In the genomic region with DNA sequence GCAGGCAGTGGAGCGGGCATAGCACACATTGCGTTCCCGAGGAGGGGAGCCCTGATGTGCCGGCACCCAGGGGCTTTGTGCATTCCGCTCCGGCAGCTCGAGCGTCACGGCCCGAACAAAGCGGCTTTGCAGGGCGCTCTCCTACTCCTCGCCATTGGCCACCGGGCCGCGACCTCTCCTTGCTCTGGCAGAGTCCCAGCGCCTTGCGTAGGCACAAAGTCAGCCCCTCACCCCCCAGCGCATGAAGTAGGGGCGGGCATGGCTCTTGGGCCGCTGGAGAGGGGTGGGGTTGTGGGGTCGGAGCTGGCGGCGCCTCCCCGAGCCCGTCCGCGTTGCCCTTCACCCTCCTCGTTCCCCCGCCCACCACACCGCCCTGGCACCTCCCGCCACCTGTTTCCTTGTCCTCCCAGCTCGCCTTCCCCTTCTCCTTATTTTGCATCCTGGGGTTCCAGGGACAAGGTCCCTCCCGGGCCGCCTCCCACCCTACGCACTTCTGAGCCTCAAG, we compare ENCODE assay signal across 1 cellular context.
TF ChIP-seq lines count a peak whose summit lies in the region.

No MANE protein-coding gene starts in this region.

TF ChIP-seq in H1, 55 proteins besides CTCF, POLR2A, EP300 and RAD21:
- TF ChIP-seq RNF2 (IDR thresholded peaks at IDR 0.05; ENCODE audit: borderline replicate concordance, low read depth, low read length, missing control alignments, poor library complexity, severe bottlenecking) (no peak), KDM1A (IDR thresholded peaks at IDR 0.05; ENCODE audit: borderline replicate concordance, low read length) (no peak), CBX8 (IDR thresholded peaks at IDR 0.05; ENCODE audit: borderline replicate concordance, low read depth, low read length) (no peak), CBX5 (IDR thresholded peaks at IDR 0.05; ENCODE audit: low read depth, low read length) (no peak), TBP (IDR thresholded peaks at IDR 0.05; ENCODE audit: low read depth, low read length) (no peak), KDM4A (IDR thresholded peaks at IDR 0.05; ENCODE audit: low read depth, low read length, severe bottlenecking) (peak; percentile 75), POU5F1 (IDR thresholded peaks at IDR 0.05; ENCODE audit: low read depth, low read length) (no peak), CTBP2 (IDR thresholded peaks at IDR 0.05; ENCODE audit: borderline replicate concordance, insufficient read depth, insufficient read length, low read length) (no peak), RFX5 (IDR thresholded peaks at IDR 0.05; ENCODE audit: borderline replicate concordance, low read depth, low read length) (no peak), SRF (IDR thresholded peaks at IDR 0.05; ENCODE audit: low read depth, low read length) (no peak), FOSL1 (IDR thresholded peaks at IDR 0.05; ENCODE audit: insufficient read depth, low read depth, low read length) (no peak), ASH2L (IDR thresholded peaks at IDR 0.05; ENCODE audit: low read length) (peak; percentile 43), RBBP5 (IDR thresholded peaks at IDR 0.05; ENCODE audit: borderline replicate concordance, low read depth, low read length) (no peak), BACH1 (IDR thresholded peaks at IDR 0.05; ENCODE audit: low read length) (no peak), TCF12 (IDR thresholded peaks at IDR 0.05; ENCODE audit: low read depth, low read length) (no peak), HDAC2 (IDR thresholded peaks at IDR 0.05; ENCODE audit: borderline replicate concordance in 1 of 2, low read depth in 2 of 2, low read length in 2 of 2) (no peak), SUZ12 (IDR thresholded peaks at IDR 0.05; ENCODE audit: low read length) (peak; percentile 40; the same call in 1 of the 2 replicates), SIRT6 (IDR thresholded peaks at IDR 0.05; ENCODE audit: low read length) (no peak), BCL11A (IDR thresholded peaks at IDR 0.05; ENCODE audit: low read depth in 2 of 2, low read length in 2 of 2) (no peak), SP1 (IDR thresholded peaks at IDR 0.05; ENCODE audit: low read depth, low read length) (no peak), EZH2 (IDR thresholded peaks at IDR 0.05; ENCODE audit: low read depth, low read length, severe bottlenecking) (peak; percentile 2)
- TF ChIP-seq, protein P1, sequence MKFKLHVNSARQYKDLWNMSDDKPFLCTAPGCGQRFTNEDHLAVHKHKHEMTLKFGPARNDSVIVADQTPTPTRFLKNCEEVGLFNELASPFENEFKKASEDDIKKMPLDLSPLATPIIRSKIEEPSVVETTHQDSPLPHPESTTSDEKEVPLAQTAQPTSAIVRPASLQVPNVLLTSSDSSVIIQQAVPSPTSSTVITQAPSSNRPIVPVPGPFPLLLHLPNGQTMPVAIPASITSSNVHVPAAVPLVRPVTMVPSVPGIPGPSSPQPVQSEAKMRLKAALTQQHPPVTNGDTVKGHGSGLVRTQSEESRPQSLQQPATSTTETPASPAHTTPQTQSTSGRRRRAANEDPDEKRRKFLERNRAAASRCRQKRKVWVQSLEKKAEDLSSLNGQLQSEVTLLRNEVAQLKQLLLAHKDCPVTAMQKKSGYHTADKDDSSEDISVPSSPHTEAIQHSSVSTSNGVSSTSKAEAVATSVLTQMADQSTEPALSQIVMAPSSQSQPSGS (IDR thresholded peaks at IDR 0.05; ENCODE audit: low read length) = no peak
- TF ChIP-seq, protein P2, sequence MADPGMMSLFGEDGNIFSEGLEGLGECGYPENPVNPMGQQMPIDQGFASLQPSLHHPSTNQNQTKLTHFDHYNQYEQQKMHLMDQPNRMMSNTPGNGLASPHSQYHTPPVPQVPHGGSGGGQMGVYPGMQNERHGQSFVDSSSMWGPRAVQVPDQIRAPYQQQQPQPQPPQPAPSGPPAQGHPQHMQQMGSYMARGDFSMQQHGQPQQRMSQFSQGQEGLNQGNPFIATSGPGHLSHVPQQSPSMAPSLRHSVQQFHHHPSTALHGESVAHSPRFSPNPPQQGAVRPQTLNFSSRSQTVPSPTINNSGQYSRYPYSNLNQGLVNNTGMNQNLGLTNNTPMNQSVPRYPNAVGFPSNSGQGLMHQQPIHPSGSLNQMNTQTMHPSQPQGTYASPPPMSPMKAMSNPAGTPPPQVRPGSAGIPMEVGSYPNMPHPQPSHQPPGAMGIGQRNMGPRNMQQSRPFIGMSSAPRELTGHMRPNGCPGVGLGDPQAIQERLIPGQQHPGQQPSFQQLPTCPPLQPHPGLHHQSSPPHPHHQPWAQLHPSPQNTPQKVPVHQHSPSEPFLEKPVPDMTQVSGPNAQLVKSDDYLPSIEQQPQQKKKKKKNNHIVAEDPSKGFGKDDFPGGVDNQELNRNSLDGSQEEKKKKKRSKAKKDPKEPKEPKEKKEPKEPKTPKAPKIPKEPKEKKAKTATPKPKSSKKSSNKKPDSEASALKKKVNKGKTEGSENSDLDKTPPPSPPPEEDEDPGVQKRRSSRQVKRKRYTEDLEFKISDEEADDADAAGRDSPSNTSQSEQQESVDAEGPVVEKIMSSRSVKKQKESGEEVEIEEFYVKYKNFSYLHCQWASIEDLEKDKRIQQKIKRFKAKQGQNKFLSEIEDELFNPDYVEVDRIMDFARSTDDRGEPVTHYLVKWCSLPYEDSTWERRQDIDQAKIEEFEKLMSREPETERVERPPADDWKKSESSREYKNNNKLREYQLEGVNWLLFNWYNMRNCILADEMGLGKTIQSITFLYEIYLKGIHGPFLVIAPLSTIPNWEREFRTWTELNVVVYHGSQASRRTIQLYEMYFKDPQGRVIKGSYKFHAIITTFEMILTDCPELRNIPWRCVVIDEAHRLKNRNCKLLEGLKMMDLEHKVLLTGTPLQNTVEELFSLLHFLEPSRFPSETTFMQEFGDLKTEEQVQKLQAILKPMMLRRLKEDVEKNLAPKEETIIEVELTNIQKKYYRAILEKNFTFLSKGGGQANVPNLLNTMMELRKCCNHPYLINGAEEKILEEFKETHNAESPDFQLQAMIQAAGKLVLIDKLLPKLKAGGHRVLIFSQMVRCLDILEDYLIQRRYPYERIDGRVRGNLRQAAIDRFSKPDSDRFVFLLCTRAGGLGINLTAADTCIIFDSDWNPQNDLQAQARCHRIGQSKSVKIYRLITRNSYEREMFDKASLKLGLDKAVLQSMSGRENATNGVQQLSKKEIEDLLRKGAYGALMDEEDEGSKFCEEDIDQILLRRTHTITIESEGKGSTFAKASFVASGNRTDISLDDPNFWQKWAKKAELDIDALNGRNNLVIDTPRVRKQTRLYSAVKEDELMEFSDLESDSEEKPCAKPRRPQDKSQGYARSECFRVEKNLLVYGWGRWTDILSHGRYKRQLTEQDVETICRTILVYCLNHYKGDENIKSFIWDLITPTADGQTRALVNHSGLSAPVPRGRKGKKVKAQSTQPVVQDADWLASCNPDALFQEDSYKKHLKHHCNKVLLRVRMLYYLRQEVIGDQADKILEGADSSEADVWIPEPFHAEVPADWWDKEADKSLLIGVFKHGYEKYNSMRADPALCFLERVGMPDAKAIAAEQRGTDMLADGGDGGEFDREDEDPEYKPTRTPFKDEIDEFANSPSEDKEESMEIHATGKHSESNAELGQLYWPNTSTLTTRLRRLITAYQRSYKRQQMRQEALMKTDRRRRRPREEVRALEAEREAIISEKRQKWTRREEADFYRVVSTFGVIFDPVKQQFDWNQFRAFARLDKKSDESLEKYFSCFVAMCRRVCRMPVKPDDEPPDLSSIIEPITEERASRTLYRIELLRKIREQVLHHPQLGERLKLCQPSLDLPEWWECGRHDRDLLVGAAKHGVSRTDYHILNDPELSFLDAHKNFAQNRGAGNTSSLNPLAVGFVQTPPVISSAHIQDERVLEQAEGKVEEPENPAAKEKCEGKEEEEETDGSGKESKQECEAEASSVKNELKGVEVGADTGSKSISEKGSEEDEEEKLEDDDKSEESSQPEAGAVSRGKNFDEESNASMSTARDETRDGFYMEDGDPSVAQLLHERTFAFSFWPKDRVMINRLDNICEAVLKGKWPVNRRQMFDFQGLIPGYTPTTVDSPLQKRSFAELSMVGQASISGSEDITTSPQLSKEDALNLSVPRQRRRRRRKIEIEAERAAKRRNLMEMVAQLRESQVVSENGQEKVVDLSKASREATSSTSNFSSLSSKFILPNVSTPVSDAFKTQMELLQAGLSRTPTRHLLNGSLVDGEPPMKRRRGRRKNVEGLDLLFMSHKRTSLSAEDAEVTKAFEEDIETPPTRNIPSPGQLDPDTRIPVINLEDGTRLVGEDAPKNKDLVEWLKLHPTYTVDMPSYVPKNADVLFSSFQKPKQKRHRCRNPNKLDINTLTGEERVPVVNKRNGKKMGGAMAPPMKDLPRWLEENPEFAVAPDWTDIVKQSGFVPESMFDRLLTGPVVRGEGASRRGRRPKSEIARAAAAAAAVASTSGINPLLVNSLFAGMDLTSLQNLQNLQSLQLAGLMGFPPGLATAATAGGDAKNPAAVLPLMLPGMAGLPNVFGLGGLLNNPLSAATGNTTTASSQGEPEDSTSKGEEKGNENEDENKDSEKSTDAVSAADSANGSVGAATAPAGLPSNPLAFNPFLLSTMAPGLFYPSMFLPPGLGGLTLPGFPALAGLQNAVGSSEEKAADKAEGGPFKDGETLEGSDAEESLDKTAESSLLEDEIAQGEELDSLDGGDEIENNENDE (IDR thresholded peaks at IDR 0.05; ENCODE audit: insufficient replicate concordance, low read length) = no peak
- TF ChIP-seq, protein P3, sequence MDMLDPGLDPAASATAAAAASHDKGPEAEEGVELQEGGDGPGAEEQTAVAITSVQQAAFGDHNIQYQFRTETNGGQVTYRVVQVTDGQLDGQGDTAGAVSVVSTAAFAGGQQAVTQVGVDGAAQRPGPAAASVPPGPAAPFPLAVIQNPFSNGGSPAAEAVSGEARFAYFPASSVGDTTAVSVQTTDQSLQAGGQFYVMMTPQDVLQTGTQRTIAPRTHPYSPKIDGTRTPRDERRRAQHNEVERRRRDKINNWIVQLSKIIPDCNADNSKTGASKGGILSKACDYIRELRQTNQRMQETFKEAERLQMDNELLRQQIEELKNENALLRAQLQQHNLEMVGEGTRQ (IDR thresholded peaks at IDR 0.05; ENCODE audit: low read length) = no peak
